ENCODE assay signal across 15 cellular contexts in the genomic region with DNA sequence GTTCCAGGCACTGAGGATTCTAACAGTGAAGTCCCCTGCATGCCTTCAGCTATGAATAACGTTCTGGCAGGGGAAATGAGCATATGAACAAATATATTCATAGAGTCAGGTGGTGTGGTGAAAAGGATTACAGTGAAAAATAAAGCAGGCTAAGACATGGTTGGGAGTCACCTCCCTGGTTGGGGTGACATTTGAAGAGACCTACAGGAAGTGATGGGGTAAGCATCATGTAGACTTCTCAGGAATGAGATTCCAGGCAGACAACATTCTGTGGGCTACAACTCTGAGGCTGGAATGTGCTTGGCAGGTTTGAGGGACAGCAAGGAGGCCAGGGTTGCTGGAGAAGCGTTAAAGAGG. TPM values are rescaled to one million over a fixed set of nuclear protein-coding genes. Genes with fewer than 3 reads are reported as not detected.
DNase-seq lines count a peak whose midpoint lies in the region; ATAC-seq and TF ChIP-seq lines count a peak whose summit lies in the region.
"Had no signal": no experiment of that assay in that cellular context is flagged by ENCODE, and none has a peak within 500 bp of the region (broad histone marks: within the 10 kb centered on the region; RNA-seq: fewer than 3 reads in every experiment).

No MANE protein-coding gene starts in this region.

- peak; percentile 11 to 48 for ATAC-seq in left cardiac atrium
- ATAC-seq: activated T-cell treated with anti-CD3 and anti-CD28 coated beads, Interleukin-2, amount 50 U/mL, for 72 hours; Panc1 had no signal

- H3K36me3 Mint-ChIP-seq in MCF 10A (ENCODE audit: insufficient read depth, unreplicated experiment) (peaks cover 6% of the 10 kb centered on the region), type B pancreatic cell (no peaks in the 10 kb centered on the region)

- H3K4me3 ChIP-seq in spleen, result no peak overlapping the region

- peaks cover 26 to 59% (median 44%) of the 10 kb centered on the region in 6 donors for H3K4me1 ChIP-seq in spleen

- 47 to 60% (median 56%) methylated on average over 2 of the region's 2 CpGs for WGBS in spleen, 5 donors

- H3K36me3 ChIP-seq in spleen, result no peaks in the 10 kb centered on the region

- H3K27ac ChIP-seq in spleen, result peak overlapping the region; percentile 48 to 78 (median 74)

- H3K27ac Mint-ChIP-seq in MCF 10A (ENCODE audit: low read depth, unreplicated experiment) (peak overlapping the region; percentile 98), type B pancreatic cell (no peak overlapping the region)
- H3K27ac Mint-ChIP-seq: activated T-cell treated with anti-CD3 and anti-CD28 coated beads, Interleukin-2, amount 50 U/mL, for 72 hours; T-helper 1 cell treated with Interleukin-12 subunit alpha and Interleukin-12 subunit beta and Interleukin-4 antibody, amounts not matched to agents 30 μg/mL and 1 μg/mL, for 36 hours had no signal

- POLR2A ChIA-PET in MCF 10A (lab: Yijun Ruan, JAX), result interaction anchor here (0.9 to 4.2 kb wide), 11 partner anchors 9 to 498 kb away, joined by 3 to 34 read pairs (median 5); partner anchors contain the start of gene FRMD4B

- no peaks in the 10 kb centered on the region for H3K27me3 ChIP-seq in spleen (replicated peaks in 1 of 7)

- H3K27me3 Mint-ChIP-seq in MCF 10A (ENCODE audit: insufficient read depth, unreplicated experiment), result no peaks in the 10 kb centered on the region
- H3K27me3 Mint-ChIP-seq in type B pancreatic cell, result no peaks in the 10 kb centered on the region

- DNase-seq in EL, result peak; percentile 41
- DNase-seq in MCF 10A (ENCODE audit: unreplicated experiment), result no peak
- DNase-seq in left cardiac atrium, result no peak
- DNase-seq in spleen, result no peak
- no peak for DNase-seq in type B pancreatic cell (ENCODE audit: extremely low spot score, unreplicated experiment)
- no peak for DNase-seq in GDM1 (lab: John Stamatoyannopoulos, UW)
- DNase-seq in HuH-7 (ENCODE audit: low spot score), result no peak
- no peak for DNase-seq in activated CD4-positive, alpha-beta T cell treated with anti-CD3 and anti-CD28 coated beads, Interleukin-2, amount 50 U/mL, for 48 hours
- DNase-seq: activated CD4-positive, alpha-beta T cell treated with anti-CD3 and anti-CD28 coated beads for 48 hours; activated T-cell treated with anti-CD3 and anti-CD28 coated beads, Interleukin-2, amount 50 U/mL, for 72 hours; NCI-H1436 treated with DMSO at 0.1 percent for 48 hours; NCI-H510A; stimulated activated CD4-positive, alpha-beta T cell treated with anti-CD3 and anti-CD28 coated beads, Interleukin-12 subunit alpha, Interleukin-12 subunit beta, amount 100 ng/mL, for 4 hours had no signal

- H3K4me3 Mint-ChIP-seq in MCF 10A (ENCODE audit: unreplicated experiment) (peak overlapping the region; percentile 43), type B pancreatic cell (no peak overlapping the region)
- H3K4me3 Mint-ChIP-seq: T-helper 1 cell treated with Interleukin-12 subunit alpha and Interleukin-12 subunit beta and Interleukin-4 antibody, amounts not matched to agents 30 μg/mL and 1 μg/mL, for 36 hours had no signal

- CTCF ChIA-PET in MCF 10A (lab: Yijun Ruan, JAX), result interaction anchor here (0.7 to 3.1 kb wide), 5 partner anchors 16 to 1944 kb away, joined by 3 to 13 read pairs (median 6); partner anchors contain the start of gene FRMD4B

- peaks cover 35% of the 10 kb centered on the region for H3K4me1 Mint-ChIP-seq in MCF 10A (ENCODE audit: insufficient read depth, unreplicated experiment)
- peaks cover 6% of the 10 kb centered on the region for H3K4me1 Mint-ChIP-seq in type B pancreatic cell (ENCODE audit: unreplicated experiment)

- intact Hi-C loops in MCF 10A (cut with micrococcal nuclease), result no loop called here
- intact Hi-C loops in left cardiac atrium (cut with DNase I), result no loop called here
- intact Hi-C loops in spleen (cut with DNase I; ENCODE audit: low total_unique reads), result no loop called here

- TF ChIP-seq POLR2A in spleen (IDR thresholded peaks at IDR 0.05), result no peak

- no peaks in the 10 kb centered on the region for H3K9me3 ChIP-seq in spleen

- H3K9me3 Mint-ChIP-seq in MCF 10A (ENCODE audit: unreplicated experiment) (no peaks in the 10 kb centered on the region), type B pancreatic cell (no peaks in the 10 kb centered on the region)
- H3K9me3 Mint-ChIP-seq: activated T-cell treated with anti-CD3 and anti-CD28 coated beads, Interleukin-2, amount 50 U/mL, for 72 hours; T-helper 1 cell treated with Interleukin-12 subunit alpha and Interleukin-12 subunit beta and Interleukin-4 antibody, amounts not matched to agents 30 μg/mL and 1 μg/mL, for 36 hours had no signal

- no TSS peak for BruUV-seq in MCF 10A (replicated peaks; lab: Mats Ljungman, UMichigan)

- TF ChIP-seq CTCF in MCF 10A (IDR thresholded peaks at IDR 0.05; ENCODE audit: unreplicated experiment), result no peak
- TF ChIP-seq CTCF in spleen (IDR thresholded peaks at IDR 0.05 in 8 of 11, conservative IDR thresholded peaks at IDR 0.05 in 3 of 11), result no peak
- no peak for TF ChIP-seq CTCF in type B pancreatic cell (conservative IDR thresholded peaks at IDR 0.05)

RNA-seq across cellular contexts. Expression of gene FRMD4B, which starts 15.0 kb away (rescaled TPM):
- total RNA-seq in MCF 10A (2022) (39.0 and 51.9 TPM in 2 replicates), left cardiac atrium (10 to 100 TPM; 36.7 to 38.1 TPM), spleen (100 to 1,000 TPM in 6 of 7 donors, 10 to 100 TPM in 1; 75.2 to 143 (median 128) TPM), type B pancreatic cell (ENCODE audit: low replicate concordance) (37.4 and 38.7 TPM in 2 replicates)
- polyA plus RNA-seq in spleen, result 10 to 100 TPM in 1 of 3 donors, 1 to 10 TPM in 2; 8.1 to 17.5 (median 9.8) TPM
